ENCODE assay signal across 19 cellular contexts in genomic region chr6:134138226-134138975, GRCh38.
A peak's percentile ranks its signal among the peaks of the same experiment; 100 is the strongest.
DNase-seq lines count a peak whose midpoint lies in the region; ATAC-seq and TF ChIP-seq lines count a peak whose summit lies in the region.
"Had no signal": no experiment of that assay in that cellular context is flagged by ENCODE, and none has a peak within 500 bp of the region (broad histone marks: within the 10 kb centered on the region; RNA-seq: fewer than 3 reads in every experiment).

No MANE protein-coding gene starts in this region.

- WGBS in smooth muscle cell (ENCODE audit: low lambda C conversion rate), result 42% methylated on average over 3 of the region's 3 CpGs

- H4K20me1 ChIP-seq in smooth muscle cell (ENCODE audit: low read depth), result no peaks in the 10 kb centered on the region

- H2AFZ ChIP-seq in smooth muscle cell (ENCODE audit: low read depth), result peak overlapping the region; percentile 22

- intact Hi-C loops in left colon (cut with DNase I, micrococcal nuclease), result no loop called here
- intact Hi-C loops in left ventricle myocardium inferior (cut with micrococcal nuclease), result no loop called here

- no peaks in the 10 kb centered on the region for H3K79me2 ChIP-seq in smooth muscle cell (ENCODE audit: low read depth)

- H3K9me3 ChIP-seq in smooth muscle cell (replicated peaks; ENCODE audit: low read depth), result no peaks in the 10 kb centered on the region
- H3K9me3 ChIP-seq in MG63, result no peaks in the 10 kb centered on the region
- H3K9me3 ChIP-seq in left ventricle myocardium inferior (replicated peaks), result no peaks in the 10 kb centered on the region
- H3K9me3 ChIP-seq: gastrocnemius medialis had no signal

- H3K27me3 ChIP-seq in smooth muscle cell (ENCODE audit: low read depth), result no peaks in the 10 kb centered on the region
- H3K27me3 ChIP-seq in MG63, result no peaks in the 10 kb centered on the region
- no peaks in the 10 kb centered on the region for H3K27me3 ChIP-seq in left ventricle myocardium inferior (ENCODE audit: low read depth)
- H3K27me3 ChIP-seq: gastrocnemius medialis had no signal

- peak overlapping the region; percentile 48 for H3K27ac ChIP-seq in caudate nucleus (ENCODE audit: low read depth, low read length)
- no peak overlapping the region for H3K27ac ChIP-seq in smooth muscle cell (ENCODE audit: low read depth)
- no peak overlapping the region for H3K27ac ChIP-seq in left ventricle myocardium inferior (replicated peaks)
- H3K27ac ChIP-seq: gastrocnemius medialis, VCaP had no signal

- no peak for ATAC-seq in left colon
- ATAC-seq: gastrocnemius medialis, left lobe of liver had no signal

- no peak overlapping the region for H3K4me3 ChIP-seq in smooth muscle cell
- H3K4me3 ChIP-seq in MG63, result no peak overlapping the region
- H3K4me3 ChIP-seq in left ventricle myocardium inferior, result no peak overlapping the region
- H3K4me3 ChIP-seq: gastrocnemius medialis had no signal

- no peaks in the 10 kb centered on the region for H3F3A ChIP-seq in smooth muscle cell (ENCODE audit: low read depth)

- peak; percentile 72 for DNase-seq in G401 (ENCODE audit: low spot score)
- DNase-seq in caudate nucleus (lab: John Stamatoyannopoulos, UW), result peak in 3 of 61 donors; percentile 3 to 51 (median 35)
- peak; percentile 30 for DNase-seq in foreskin melanocyte
- DNase-seq in smooth muscle cell (lab: John Stamatoyannopoulos, UW; ENCODE audit: unreplicated experiment), result no peak
- DNase-seq in MG63, result no peak
- DNase-seq in SHP77 (lab: John Stamatoyannopoulos, UW), result no peak
- DNase-seq in left colon, result no peak
- no peak for DNase-seq in left ventricle myocardium inferior
- DNase-seq: activated CD4-positive, alpha-beta T cell treated with anti-CD3 and anti-CD28 coated beads, Interleukin-2, amount 50 U/mL, for 48 hours; activated naive CD4-positive, alpha-beta T cell treated with Interleukin-2 at 50 U/mL for 16 hours; aorta; DND-41; gastrocnemius medialis; NCI-H2171 treated with DMSO at 0.1 percent for 48 hours; NCI-H526 treated with DMSO at 0.1 percent for 48 hours; SIG-M5; stimulated activated CD4-positive, alpha-beta T cell treated with anti-CD3 and anti-CD28 coated beads, Interleukin-12 subunit alpha, Interleukin-12 subunit beta, amount 100 ng/mL, for 4 hours had no signal

- in situ Hi-C loops in G401 (cut with HindIII; ENCODE audit: low sequenced_read_pairs), result no loop called here

- TF ChIP-seq CTCF in smooth muscle cell (IDR thresholded peaks at IDR 0.05; ENCODE audit: borderline replicate concordance, insufficient read depth, poor library complexity, severe bottlenecking), result no peak
- no peak for TF ChIP-seq CTCF in left ventricle myocardium inferior (IDR thresholded peaks at IDR 0.05; ENCODE audit: borderline replicate concordance)

- H3K36me3 ChIP-seq in smooth muscle cell (ENCODE audit: low read depth) (no peaks in the 10 kb centered on the region), MG63 (no peaks in the 10 kb centered on the region), left ventricle myocardium inferior (no peaks in the 10 kb centered on the region)
- H3K36me3 ChIP-seq: gastrocnemius medialis had no signal

- no peak overlapping the region for H3K4me2 ChIP-seq in smooth muscle cell

- H3K4me1 ChIP-seq in smooth muscle cell (ENCODE audit: low read depth) (no peaks in the 10 kb centered on the region), left ventricle myocardium inferior (no peaks in the 10 kb centered on the region)
- H3K4me1 ChIP-seq: gastrocnemius medialis had no signal

- H3K9ac ChIP-seq in smooth muscle cell (ENCODE audit: low read depth), result no peak overlapping the region

Comparison
In these comparisons a context has a peak if more than half of its experiments do, and no peak if none do; other contexts are left out.
1. DNase-seq: peak in G401 (single experiment) and foreskin melanocyte (single experiment); none in smooth muscle cell (single experiment), MG63 (single experiment), SHP77 (0 of 2), left colon (0 of 2) and left ventricle myocardium inferior (single experiment).